Comparison of ENCODE assay signal across 8 cellular contexts in genomic region chrX:107450823-107451509, GRCh38. TPM values are rescaled to one million over a fixed set of nuclear protein-coding genes. Genes with fewer than 3 reads are reported as not detected.
A peak's percentile ranks its signal among the peaks of the same experiment; 100 is the strongest.
DNase-seq lines count a peak whose midpoint lies in the region; ATAC-seq and TF ChIP-seq lines count a peak whose summit lies in the region.

No MANE protein-coding gene starts in this region.

- peak; percentile 36 for TF ChIP-seq CTCF in brain microvascular endothelial cell (IDR thresholded peaks at IDR 0.05; ENCODE audit: low read depth, low read length, missing control alignments)
- TF ChIP-seq CTCF in ovary (IDR thresholded peaks at IDR 0.05), result peak in 1 of 3 donors; percentile 18

- intact Hi-C loops in ovary (cut with DNase I), result no loop called here

- peaks cover 2% of the 10 kb centered on the region for H3K4me1 ChIP-seq in ovary (ENCODE audit: insufficient read depth)

- H3K4me3 ChIP-seq in brain microvascular endothelial cell (ENCODE audit: low read depth, low read length) (no peak overlapping the region), ovary (no peak overlapping the region)

- no peaks in the 10 kb centered on the region for H3K36me3 ChIP-seq in brain microvascular endothelial cell (replicated peaks)
- no peaks in the 10 kb centered on the region for H3K36me3 ChIP-seq in ovary

- DNase-seq in NCI-H2196 (lab: John Stamatoyannopoulos, UW; ENCODE audit: unreplicated experiment) (peak; percentile 22), NCI-H2196 treated with DMSO at 0.1 percent for 48 hours (lab: John Stamatoyannopoulos, UW; ENCODE audit: unreplicated experiment) (no peak), NAMALWA (ENCODE audit: low spot score) (peak; percentile 11), brain microvascular endothelial cell (no peak), ovary (peak; percentile 34 to 61 (median 47)), SKM-1 treated with dmso at 0.1 percent for 144 hours (lab: John Stamatoyannopoulos, UW; ENCODE audit: unreplicated experiment) (no peak), left lobe of liver (ENCODE audit: low spot score) (no peak)

- TF ChIP-seq EP300 in ovary (IDR thresholded peaks at IDR 0.05), result no peak

- WGBS in ovary, 3 donors, result 33 to 53% (median 44%) methylated on average over 19 of the region's 19 CpGs

- H3K27ac ChIP-seq in brain microvascular endothelial cell, result no peak overlapping the region
- H3K27ac ChIP-seq in ovary, result peak overlapping the region in 1 of 2 donors; percentile 41

- in situ Hi-C loops in brain microvascular endothelial cell (cut with HindIII; ENCODE audit: low pct_ligation_motif_present, low sequenced_read_pairs), result no loop called here

- H3K9me3 ChIP-seq in ovary, result no peaks in the 10 kb centered on the region

- H3K27me3 ChIP-seq in brain microvascular endothelial cell (replicated peaks), result peaks cover 21% of the 10 kb centered on the region
- no peaks in the 10 kb centered on the region for H3K27me3 ChIP-seq in ovary

- ATAC-seq in GM19023 (IDR thresholded peaks at IDR 0.05; ENCODE audit: unreplicated experiment), result no peak
- no peak for ATAC-seq in left lobe of liver

- TF ChIP-seq POLR2A in ovary (IDR thresholded peaks at IDR 0.05), result no peak

RNA-seq across cellular contexts. Expression of gene FRMPD3, which starts 1.5 kb away (rescaled TPM):
- 1 to 10 TPM in 4 of 7 donors, under 1 TPM in 3; 0.70 to 8.2 (median 4.1) TPM for total RNA-seq in ovary
- polyA plus RNA-seq in ovary, result 1 to 10 TPM; 1.3 to 1.8 TPM
- not detected for total RNA-seq in left lobe of liver

Comparison
In these comparisons a context has a peak if more than half of its experiments do, and no peak if none do; other contexts are left out.
1. DNase-seq: peak in NCI-H2196 (single experiment), NAMALWA (single experiment) and ovary (5 of 5); none in NCI-H2196 treated with DMSO at 0.1 percent for 48 hours (single experiment), brain microvascular endothelial cell (single experiment), SKM-1 treated with dmso at 0.1 percent for 144 hours (single experiment) and left lobe of liver (single experiment).